Comparison of ENCODE assay signal across 1 cellular context in the genomic region with DNA sequence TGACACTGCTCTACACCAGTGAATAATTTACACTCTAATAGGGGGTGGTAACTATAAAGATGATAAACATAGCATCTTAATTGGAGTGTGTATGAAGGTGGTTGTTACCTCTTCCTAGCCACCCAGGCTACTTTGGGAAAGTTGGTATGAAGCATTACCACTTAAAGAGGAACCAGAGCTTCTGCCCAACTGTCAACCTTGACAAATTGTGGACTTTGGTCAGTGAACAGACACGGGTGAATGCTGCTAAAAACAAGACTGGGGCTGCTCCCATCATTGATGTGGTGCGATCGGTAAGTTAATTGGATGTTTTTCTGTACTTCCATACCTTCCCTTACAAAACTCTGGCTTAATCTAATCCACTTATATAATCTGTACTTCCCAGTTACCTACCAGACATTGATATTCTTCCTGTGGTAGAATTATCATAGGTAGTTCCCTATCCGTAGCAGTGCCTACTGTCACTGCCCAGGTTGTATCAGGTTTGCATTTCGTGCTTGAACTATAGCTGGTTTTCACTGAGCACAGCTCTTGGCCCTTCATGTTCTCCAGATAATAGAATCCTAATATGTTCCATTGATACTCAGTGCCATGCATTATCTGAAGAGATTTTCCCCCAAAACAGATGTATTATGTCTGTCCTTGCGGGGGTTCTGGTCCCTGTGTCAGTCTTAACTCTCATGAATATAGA.
TF ChIP-seq lines count a peak whose summit lies in the region.

No MANE protein-coding gene starts in this region.

TF ChIP-seq in GM23338, 12 proteins besides CTCF, POLR2A, EP300 and RAD21 (continued from another document):
- TF ChIP-seq, protein P1, sequence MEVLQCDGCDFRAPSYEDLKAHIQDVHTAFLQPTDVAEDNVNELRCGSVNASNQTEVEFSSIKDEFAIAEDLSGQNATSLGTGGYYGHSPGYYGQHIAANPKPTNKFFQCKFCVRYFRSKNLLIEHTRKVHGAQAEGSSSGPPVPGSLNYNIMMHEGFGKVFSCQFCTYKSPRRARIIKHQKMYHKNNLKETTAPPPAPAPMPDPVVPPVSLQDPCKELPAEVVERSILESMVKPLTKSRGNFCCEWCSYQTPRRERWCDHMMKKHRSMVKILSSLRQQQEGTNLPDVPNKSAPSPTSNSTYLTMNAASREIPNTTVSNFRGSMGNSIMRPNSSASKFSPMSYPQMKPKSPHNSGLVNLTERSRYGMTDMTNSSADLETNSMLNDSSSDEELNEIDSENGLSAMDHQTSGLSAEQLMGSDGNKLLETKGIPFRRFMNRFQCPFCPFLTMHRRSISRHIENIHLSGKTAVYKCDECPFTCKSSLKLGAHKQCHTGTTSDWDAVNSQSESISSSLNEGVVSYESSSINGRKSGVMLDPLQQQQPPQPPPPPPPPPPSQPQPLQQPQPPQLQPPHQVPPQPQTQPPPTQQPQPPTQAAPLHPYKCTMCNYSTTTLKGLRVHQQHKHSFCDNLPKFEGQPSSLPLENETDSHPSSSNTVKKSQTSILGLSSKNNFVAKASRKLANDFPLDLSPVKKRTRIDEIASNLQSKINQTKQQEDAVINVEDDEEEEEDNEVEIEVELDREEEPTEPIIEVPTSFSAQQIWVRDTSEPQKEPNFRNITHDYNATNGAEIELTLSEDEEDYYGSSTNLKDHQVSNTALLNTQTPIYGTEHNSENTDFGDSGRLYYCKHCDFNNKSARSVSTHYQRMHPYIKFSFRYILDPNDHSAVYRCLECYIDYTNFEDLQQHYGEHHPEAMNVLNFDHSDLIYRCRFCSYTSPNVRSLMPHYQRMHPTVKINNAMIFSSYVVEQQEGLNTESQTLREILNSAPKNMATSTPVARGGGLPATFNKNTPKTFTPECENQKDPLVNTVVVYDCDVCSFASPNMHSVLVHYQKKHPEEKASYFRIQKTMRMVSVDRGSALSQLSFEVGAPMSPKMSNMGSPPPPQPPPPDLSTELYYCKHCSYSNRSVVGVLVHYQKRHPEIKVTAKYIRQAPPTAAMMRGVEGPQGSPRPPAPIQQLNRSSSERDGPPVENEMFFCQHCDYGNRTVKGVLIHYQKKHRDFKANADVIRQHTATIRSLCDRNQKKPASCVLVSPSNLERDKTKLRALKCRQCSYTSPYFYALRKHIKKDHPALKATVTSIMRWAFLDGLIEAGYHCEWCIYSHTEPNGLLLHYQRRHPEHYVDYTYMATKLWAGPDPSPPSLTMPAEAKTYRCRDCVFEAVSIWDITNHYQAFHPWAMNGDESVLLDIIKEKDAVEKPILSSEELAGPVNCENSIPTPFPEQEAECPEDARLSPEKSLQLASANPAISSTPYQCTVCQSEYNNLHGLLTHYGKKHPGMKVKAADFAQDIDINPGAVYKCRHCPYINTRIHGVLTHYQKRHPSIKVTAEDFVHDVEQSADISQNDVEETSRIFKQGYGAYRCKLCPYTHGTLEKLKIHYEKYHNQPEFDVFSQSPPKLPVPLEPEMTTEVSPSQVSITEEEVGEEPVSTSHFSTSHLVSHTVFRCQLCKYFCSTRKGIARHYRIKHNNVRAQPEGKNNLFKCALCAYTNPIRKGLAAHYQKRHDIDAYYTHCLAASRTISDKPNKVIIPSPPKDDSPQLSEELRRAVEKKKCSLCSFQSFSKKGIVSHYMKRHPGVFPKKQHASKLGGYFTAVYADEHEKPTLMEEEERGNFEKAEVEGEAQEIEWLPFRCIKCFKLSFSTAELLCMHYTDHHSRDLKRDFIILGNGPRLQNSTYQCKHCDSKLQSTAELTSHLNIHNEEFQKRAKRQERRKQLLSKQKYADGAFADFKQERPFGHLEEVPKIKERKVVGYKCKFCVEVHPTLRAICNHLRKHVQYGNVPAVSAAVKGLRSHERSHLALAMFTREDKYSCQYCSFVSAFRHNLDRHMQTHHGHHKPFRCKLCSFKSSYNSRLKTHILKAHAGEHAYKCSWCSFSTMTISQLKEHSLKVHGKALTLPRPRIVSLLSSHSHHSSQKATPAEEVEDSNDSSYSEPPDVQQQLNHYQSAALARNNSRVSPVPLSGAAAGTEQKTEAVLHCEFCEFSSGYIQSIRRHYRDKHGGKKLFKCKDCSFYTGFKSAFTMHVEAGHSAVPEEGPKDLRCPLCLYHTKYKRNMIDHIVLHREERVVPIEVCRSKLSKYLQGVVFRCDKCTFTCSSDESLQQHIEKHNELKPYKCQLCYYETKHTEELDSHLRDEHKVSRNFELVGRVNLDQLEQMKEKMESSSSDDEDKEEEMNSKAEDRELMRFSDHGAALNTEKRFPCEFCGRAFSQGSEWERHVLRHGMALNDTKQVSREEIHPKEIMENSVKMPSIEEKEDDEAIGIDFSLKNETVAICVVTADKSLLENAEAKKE (CRISPR knock-in tag; IDR thresholded peaks at IDR 0.05), result no peak
- no peak for TF ChIP-seq STAT1 (IDR thresholded peaks at IDR 0.05; ENCODE audit: unreplicated experiment)
- no peak for TF ChIP-seq NANOG (IDR thresholded peaks at IDR 0.05; ENCODE audit: borderline replicate concordance)
- no peak for TF ChIP-seq EZH2 (IDR thresholded peaks at IDR 0.05; ENCODE audit: low read depth, unreplicated experiment)
